In the genomic region with DNA sequence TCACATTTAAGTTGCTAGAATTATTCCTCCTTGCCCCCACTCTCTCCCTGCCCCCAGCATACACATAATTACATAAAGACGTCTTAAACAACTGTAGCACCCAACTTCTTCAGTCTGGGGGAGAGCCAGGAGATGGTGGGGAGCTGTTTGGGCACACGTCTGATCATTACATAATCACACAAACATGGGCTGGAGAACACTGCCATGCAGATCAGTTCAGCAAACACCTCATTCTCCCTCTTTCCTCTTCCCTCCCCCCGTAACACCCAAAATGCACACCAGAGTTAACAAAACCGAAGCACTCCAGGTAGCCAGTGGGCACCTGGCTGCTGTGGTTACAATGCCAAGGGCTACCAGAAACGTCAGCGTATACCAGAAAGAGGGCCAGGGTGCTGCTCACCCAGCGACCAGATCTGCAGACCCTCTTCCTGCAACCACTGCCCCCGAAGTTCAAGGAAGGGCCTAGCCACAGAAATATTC, we compare ENCODE assay signal across 10 cellular contexts. TPM values are rescaled to one million over a fixed set of nuclear protein-coding genes. Genes with fewer than 3 reads are reported as not detected.
A peak's percentile ranks its signal among the peaks of the same experiment; 100 is the strongest.
DNase-seq lines count a peak whose midpoint lies in the region; ATAC-seq and TF ChIP-seq lines count a peak whose summit lies in the region.
"Had no signal": no experiment of that assay in that cellular context is flagged by ENCODE, and none has a peak within 500 bp of the region (broad histone marks: within the 10 kb centered on the region; RNA-seq: fewer than 3 reads in every experiment).

No MANE protein-coding gene starts in this region.

- no peaks in the 10 kb centered on the region for H3K27me3 Mint-ChIP-seq in chondrocyte (ENCODE audit: low read depth)
- peaks cover 55% of the 10 kb centered on the region for H3K27me3 Mint-ChIP-seq in nephron (ENCODE audit: low read depth)

- in situ Hi-C loops in IMR-90 (cut with MboI; ENCODE audit: low sequenced_read_pairs) = no loop called here

- TF ChIP-seq RAD21 in IMR-90 (IDR thresholded peaks at IDR 0.05; ENCODE audit: low read length) = no peak

- no peaks in the 10 kb centered on the region for H3K4me1 ChIP-seq in BE2C
- peaks cover 9% of the 10 kb centered on the region for H3K4me1 ChIP-seq in IMR-90 (ENCODE audit: control insufficient read depth, insufficient read depth, low read length)
- H3K4me1 ChIP-seq: uterus had no signal

- peak overlapping the region; percentile 92 for H2AFZ ChIP-seq in IMR-90 (replicated peaks; ENCODE audit: low read length, poor library complexity)

- H2BK5ac ChIP-seq in IMR-90 (ENCODE audit: low read depth, low read length, poor library complexity, severe bottlenecking) = no peak overlapping the region

- intact Hi-C loops in IMR-90 (cut with micrococcal nuclease) = loop anchor here (5.0 kb wide), 1 partner anchor 120 kb away; no protein-coding TSS in a partner anchor

- H3K23ac ChIP-seq in IMR-90 (ENCODE audit: low read depth, low read length) = no peak overlapping the region

- 0 out of 4 replicates have a peak, but pooled peaks cover 3 to 6% of the 10 kb centered on the region in 2 experiments for H3K79me1 ChIP-seq in IMR-90 (ENCODE audit: low read depth in 1 of 2, low read length in 2 of 2)

- H3K14ac ChIP-seq in IMR-90 (replicated peaks; ENCODE audit: low read depth, low read length) = no peak overlapping the region

- H3K27me3 ChIP-seq in BE2C (no peaks in the 10 kb centered on the region), IMR-90 (ENCODE audit: control insufficient read depth, insufficient read depth, low read length) (peaks cover 4% of the 10 kb centered on the region; the same call in 1 of the 2 replicates)
- H3K27me3 ChIP-seq: Peyer's patch, uterus had no signal

- no peak overlapping the region for H2BK20ac ChIP-seq in IMR-90 (ENCODE audit: low read depth, low read length)

- H3K27ac Mint-ChIP-seq in chondrocyte (ENCODE audit: unreplicated experiment) = no peak overlapping the region
- peak overlapping the region in 1 of 3 experiments; percentile 18 for H3K27ac Mint-ChIP-seq in nephron

- peak overlapping the region; percentile 30 for H2AK9ac ChIP-seq in IMR-90 (replicated peaks; ENCODE audit: low read depth, low read length, poor library complexity)

- no peaks in the 10 kb centered on the region for H4K20me1 ChIP-seq in IMR-90 (ENCODE audit: insufficient read depth, low read length)

- peaks cover 30% of the 10 kb centered on the region for H3K4me1 Mint-ChIP-seq in chondrocyte (ENCODE audit: low read depth)
- peaks cover 41% of the 10 kb centered on the region for H3K4me1 Mint-ChIP-seq in nephron

- dilution Hi-C loops in IMR-90 (cut with HindIII; ENCODE audit: low sequenced_read_pairs, unreplicated experiment) = no loop called here

- no peak for TF ChIP-seq POLR2A in IMR-90 (IDR thresholded peaks at IDR 0.05; ENCODE audit: low read depth, low read length)

- H3K9ac ChIP-seq in IMR-90 (ENCODE audit: low read depth, low read length) = 0 out of 2 replicates have a peak overlapping the region, but pooled peaks have one; percentile 21

- H2BK120ac ChIP-seq in IMR-90 (ENCODE audit: low read depth, low read length) = no peak overlapping the region

- 10% methylated on average over 2 of the region's 8 CpGs; no CpG with 5 or more reads in 1 of the 2 experiments for WGBS in IMR-90 (ENCODE audit: extremely low coverage in 2 of 2, insufficient read length in 1 of 2), 2 experiments

- no peak overlapping the region for H4K5ac ChIP-seq in IMR-90 (ENCODE audit: low read depth, low read length)

- H4K8ac ChIP-seq in IMR-90 (ENCODE audit: low read depth in 2 of 2, low read length in 2 of 2) = no peak overlapping the region

- no peaks in the 10 kb centered on the region for H3K36me3 Mint-ChIP-seq in chondrocyte (ENCODE audit: low read depth)
- no peaks in the 10 kb centered on the region for H3K36me3 Mint-ChIP-seq in nephron (ENCODE audit: low read depth)

- H3K9me3 Mint-ChIP-seq in chondrocyte (ENCODE audit: low read depth) (no peaks in the 10 kb centered on the region), nephron (no peaks in the 10 kb centered on the region)

- no peak overlapping the region for H3K56ac ChIP-seq in IMR-90 (ENCODE audit: extremely low read depth, insufficient read depth, low read length)

- H2AK5ac ChIP-seq in IMR-90 (ENCODE audit: low read depth, low read length) = no peak overlapping the region

- TF ChIP-seq CTCF in BE2C (IDR thresholded peaks at IDR 0.05; ENCODE audit: low read depth, low read length) (no peak), IMR-90 (conservative IDR thresholded peaks at IDR 0.05; ENCODE audit: low read depth, low read length) (no peak), chondrocyte (IDR thresholded peaks at IDR 0.05) (no peak), nephron (IDR thresholded peaks at IDR 0.05; ENCODE audit: unreplicated experiment in 3 of 3) (no peak)

- ATAC-seq in IMR-90 (ENCODE audit: low read depth) (no peak), GM18861 (IDR thresholded peaks at IDR 0.05; ENCODE audit: unreplicated experiment) (no peak), HG02884 (IDR thresholded peaks at IDR 0.05; ENCODE audit: unreplicated experiment) (no peak), HG02870 (IDR thresholded peaks at IDR 0.05; ENCODE audit: unreplicated experiment) (no peak)

- H3K4me3 ChIP-seq in BE2C (ENCODE audit: low read depth, low read length) (peak overlapping the region; percentile 70; the same call in 1 of the 2 replicates), IMR-90 (ENCODE audit: insufficient read depth, low read depth, low read length) (peak overlapping the region; percentile 83; the same call in 1 of the 2 replicates)

- POLR2A ChIA-PET in IMR-90 (lab: Charles Lee; ENCODE audit: unreplicated experiment) = no interaction called here

- peak overlapping the region; percentile 88; the same call in 1 of the 2 replicates for H3K4me2 ChIP-seq in IMR-90 (ENCODE audit: low read depth, low read length)

- H3K4me3 Mint-ChIP-seq in chondrocyte (ENCODE audit: unreplicated experiment) (peak overlapping the region; percentile 72), nephron (peak overlapping the region; percentile 73 to 88 (median 84))

- BruUV-seq in IMR-90 (replicated peaks; lab: Mats Ljungman, UMichigan) = no TSS peak

- CTCF ChIA-PET in IMR-90 (lab: Yijun Ruan, JAX) = no interaction called here

- H3K9me3 ChIP-seq in BE2C (no peaks in the 10 kb centered on the region), IMR-90 (ENCODE audit: control insufficient read depth, insufficient read depth, low read length) (no peaks in the 10 kb centered on the region)
- H3K9me3 ChIP-seq: Peyer's patch, uterus had no signal

- H3K9me1 ChIP-seq in IMR-90 (ENCODE audit: insufficient read depth, low read length) = peaks cover 2% of the 10 kb centered on the region; the same call in 1 of the 2 replicates

- no peak overlapping the region for H3K4ac ChIP-seq in IMR-90 (ENCODE audit: low read depth, low read length)

- DNase-seq in BE2C = no peak
- DNase-seq in IMR-90 = no peak
- no peak for DNase-seq in chondrocyte (ENCODE audit: low spot score)
- no peak for DNase-seq in NCI-H446 treated with DMSO at 0.1 percent for 48 hours (lab: John Stamatoyannopoulos, UW)
- DNase-seq: Peyer's patch, uterus had no signal

- H4K91ac ChIP-seq in IMR-90 (ENCODE audit: insufficient read depth, low read depth, low read length) = no peak overlapping the region

- no peak overlapping the region for H3K27ac ChIP-seq in IMR-90 (ENCODE audit: insufficient read depth, low read length)

- no peak overlapping the region for H2BK15ac ChIP-seq in IMR-90 (ENCODE audit: low read depth, low read length)

- H3K36me3 ChIP-seq in BE2C (no peaks in the 10 kb centered on the region), IMR-90 (ENCODE audit: control insufficient read depth, insufficient read depth, low read length) (no peaks in the 10 kb centered on the region)
- H3K36me3 ChIP-seq: Peyer's patch, uterus had no signal

- no peak overlapping the region for H3K18ac ChIP-seq in IMR-90 (ENCODE audit: low read depth, low read length)

TF ChIP-seq in IMR-90, 13 proteins besides CTCF, POLR2A, EP300 and RAD21 (continues in another document):
- TF ChIP-seq RCOR1 (IDR thresholded peaks at IDR 0.05; ENCODE audit: insufficient replicate concordance, low read length) (no peak), NFE2L2 (IDR thresholded peaks at IDR 0.05; ENCODE audit: low read depth, low read length) (no peak), MAZ (IDR thresholded peaks at IDR 0.05; ENCODE audit: borderline replicate concordance, low read depth, low read length) (no peak), BHLHE40 (IDR thresholded peaks at IDR 0.05; ENCODE audit: low read depth, low read length) (no peak), MAFK (IDR thresholded peaks at IDR 0.05; ENCODE audit: low read depth, low read length) (no peak), MXI1 (IDR thresholded peaks at IDR 0.05; ENCODE audit: borderline replicate concordance, low read depth, low read length) (no peak), CEBPB (IDR thresholded peaks at IDR 0.05; ENCODE audit: low read depth, low read length) (no peak), CHD1 (IDR thresholded peaks at IDR 0.05; ENCODE audit: low read depth, low read length) (no peak), SMC3 (IDR thresholded peaks at IDR 0.05; ENCODE audit: low read depth, low read length) (no peak), RFX5 (IDR thresholded peaks at IDR 0.05; ENCODE audit: low read depth, low read length) (no peak)
- TF ChIP-seq, protein P1, sequence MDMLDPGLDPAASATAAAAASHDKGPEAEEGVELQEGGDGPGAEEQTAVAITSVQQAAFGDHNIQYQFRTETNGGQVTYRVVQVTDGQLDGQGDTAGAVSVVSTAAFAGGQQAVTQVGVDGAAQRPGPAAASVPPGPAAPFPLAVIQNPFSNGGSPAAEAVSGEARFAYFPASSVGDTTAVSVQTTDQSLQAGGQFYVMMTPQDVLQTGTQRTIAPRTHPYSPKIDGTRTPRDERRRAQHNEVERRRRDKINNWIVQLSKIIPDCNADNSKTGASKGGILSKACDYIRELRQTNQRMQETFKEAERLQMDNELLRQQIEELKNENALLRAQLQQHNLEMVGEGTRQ (IDR thresholded peaks at IDR 0.05; ENCODE audit: low read depth, low read length) = no peak
- TF ChIP-seq, protein P2, sequence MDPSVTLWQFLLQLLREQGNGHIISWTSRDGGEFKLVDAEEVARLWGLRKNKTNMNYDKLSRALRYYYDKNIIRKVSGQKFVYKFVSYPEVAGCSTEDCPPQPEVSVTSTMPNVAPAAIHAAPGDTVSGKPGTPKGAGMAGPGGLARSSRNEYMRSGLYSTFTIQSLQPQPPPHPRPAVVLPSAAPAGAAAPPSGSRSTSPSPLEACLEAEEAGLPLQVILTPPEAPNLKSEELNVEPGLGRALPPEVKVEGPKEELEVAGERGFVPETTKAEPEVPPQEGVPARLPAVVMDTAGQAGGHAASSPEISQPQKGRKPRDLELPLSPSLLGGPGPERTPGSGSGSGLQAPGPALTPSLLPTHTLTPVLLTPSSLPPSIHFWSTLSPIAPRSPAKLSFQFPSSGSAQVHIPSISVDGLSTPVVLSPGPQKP (IDR thresholded peaks at IDR 0.05; ENCODE audit: borderline replicate concordance, low read depth, low read length) = no peak

RNA-seq across cellular contexts. Expression of a gene that starts 1.6 kb away (rescaled TPM):
- 3.3 TPM for polyA plus RNA-seq in BE2C (2012; ENCODE audit: insufficient read depth, insufficient read length, low read depth)
- total RNA-seq in IMR-90 (2012; rRNA removed) (1.1 and 1.4 TPM in 2 replicates), chondrocyte (3.6 to 5.6 TPM (median 4.5 TPM) in 3 replicates)
- polyA plus RNA-seq in IMR-90 (2012; rRNA removed) = 3.6 and 4.0 TPM in 2 replicates
- polyA plus RNA-seq in IMR-90 (2012; cell fraction: cytosol; rRNA removed) = 2.5 and 2.7 TPM in 2 replicates
- polyA plus RNA-seq in IMR-90 (2012; cell fraction: nucleus; rRNA removed; ENCODE audit: low replicate concordance) = 2.1 and 3.1 TPM in 2 replicates
